ENCODE assay signal across 17 cellular contexts in the genomic region with DNA sequence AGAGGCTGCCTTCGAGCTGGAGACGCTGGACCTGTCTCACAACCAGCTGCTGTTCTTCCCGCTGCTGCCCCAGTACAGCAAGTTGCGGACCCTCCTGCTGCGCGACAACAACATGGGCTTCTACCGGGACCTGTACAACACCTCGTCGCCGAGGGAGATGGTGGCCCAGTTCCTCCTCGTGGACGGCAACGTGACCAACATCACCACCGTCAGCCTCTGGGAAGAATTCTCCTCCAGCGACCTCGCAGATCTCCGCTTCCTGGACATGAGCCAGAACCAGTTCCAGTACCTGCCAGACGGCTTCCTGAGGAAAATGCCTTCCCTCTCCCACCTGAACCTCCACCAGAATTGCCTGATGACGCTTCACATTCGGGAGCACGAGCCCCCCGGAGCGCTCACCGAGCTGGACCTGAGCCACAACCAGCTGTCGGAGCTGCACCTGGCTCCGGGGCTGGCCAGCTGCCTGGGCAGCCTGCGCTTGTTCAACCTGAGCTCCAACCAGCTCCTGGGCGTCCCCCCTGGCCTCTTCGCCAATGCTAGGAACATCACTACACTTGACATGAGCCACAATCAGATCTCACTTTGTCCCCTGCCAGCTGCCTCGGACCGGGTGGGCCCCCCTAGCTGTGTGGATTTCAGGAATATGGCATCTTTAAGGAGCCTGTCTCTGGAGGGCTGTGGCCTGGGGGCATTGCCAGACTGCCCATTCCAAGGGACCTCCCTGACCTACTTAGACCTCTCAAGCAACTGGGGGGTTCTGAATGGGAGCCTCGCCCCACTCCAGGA. TPM values are rescaled to one million over a fixed set of nuclear protein-coding genes. Genes with fewer than 3 reads are reported as not detected.
A peak's percentile ranks its signal among the peaks of the same experiment; 100 is the strongest.
DNase-seq lines count a peak whose midpoint lies in the region.
"Had no signal": no experiment of that assay in that cellular context is flagged by ENCODE, and none has a peak within 500 bp of the region (broad histone marks: within the 10 kb centered on the region; RNA-seq: fewer than 3 reads in every experiment).

No MANE protein-coding gene starts in this region.

- WGBS in trophoblast cell (ENCODE audit: extremely low coverage, insufficient coverage, insufficient read length), result no CpG with 5 or more reads among the region's 32 CpGs

- no peaks in the 10 kb centered on the region for H3K27me3 ChIP-seq in H7 (ENCODE audit: control insufficient read depth, insufficient read depth, low read length)
- H3K27me3 ChIP-seq in trophoblast cell (ENCODE audit: insufficient read depth, low read length), result no peaks in the 10 kb centered on the region
- H3K27me3 ChIP-seq: BLaER1 had no signal

- H3K18ac ChIP-seq in trophoblast cell (ENCODE audit: low read length), result no peak overlapping the region

- no peak overlapping the region for H3K14ac ChIP-seq in trophoblast cell (ENCODE audit: low read length)

- no peak overlapping the region for H2AK5ac ChIP-seq in trophoblast cell (ENCODE audit: low read length)

- H4K12ac ChIP-seq in trophoblast cell (ENCODE audit: low read depth, low read length), result peak overlapping the region; percentile 6

- no peak overlapping the region for H2AFZ ChIP-seq in trophoblast cell (ENCODE audit: insufficient read depth, low read length, poor library complexity)

- no peak overlapping the region for H4K8ac ChIP-seq in trophoblast cell (ENCODE audit: low read depth, low read length)

- no peak overlapping the region for H2BK12ac ChIP-seq in trophoblast cell (ENCODE audit: low read length)

- DNase-seq in H7 (peak; percentile 33), NCI-H2029 treated with DMSO at 0.1 percent for 48 hours (lab: John Stamatoyannopoulos, UW) (peak; percentile 82), SHP77 (lab: John Stamatoyannopoulos, UW) (peak; percentile 14 to 60), trophoblast cell (no peak), CD1c-positive myeloid dendritic cell (ENCODE audit: extremely low spot score) (no peak), globus pallidus (ENCODE audit: low spot score) (no peak), LoVo (ENCODE audit: low spot score) (no peak)
- DNase-seq: activated CD4-positive, CD25-positive, alpha-beta regulatory T cell; activated gamma-delta T cell; H9; islet precursor cell; NCI-H526 treated with DMSO at 0.1 percent for 48 hours; nephron progenitor cell; retina; T-helper 17 cell had no signal

- H3K27ac ChIP-seq in trophoblast cell (ENCODE audit: low read depth, low read length), result no peak overlapping the region
- H3K27ac ChIP-seq: BLaER1 had no signal

- no peak overlapping the region for H3K4ac ChIP-seq in trophoblast cell (ENCODE audit: low read depth, low read length)

- no peak overlapping the region for H2BK120ac ChIP-seq in trophoblast cell (ENCODE audit: insufficient read depth, low read length, poor library complexity)

- H2BK5ac ChIP-seq in trophoblast cell (ENCODE audit: low read depth, low read length, poor library complexity), result no peak overlapping the region

- no peak overlapping the region for H4K91ac ChIP-seq in trophoblast cell (ENCODE audit: low read depth, low read length)

- peaks cover 1% of the 10 kb centered on the region for H3K36me3 ChIP-seq in H7 (replicated peaks; ENCODE audit: control insufficient read depth, insufficient read depth, low read length)
- H3K36me3 ChIP-seq in trophoblast cell (ENCODE audit: control insufficient read depth in 1 of 2, insufficient read depth in 2 of 2, low read length in 2 of 2), result no peaks in the 10 kb centered on the region

- peaks cover 0 to 6% of the 10 kb centered on the region in 2 experiments for H3K4me1 ChIP-seq in trophoblast cell (ENCODE audit: control insufficient read depth in 1 of 2, insufficient read depth in 2 of 2, low read length in 2 of 2)

- no peak overlapping the region for H3K4me3 ChIP-seq in H7 (ENCODE audit: insufficient read depth, low read depth, low read length)
- H3K4me3 ChIP-seq in trophoblast cell (ENCODE audit: low read depth, low read length), result no peak overlapping the region
- H3K4me3 ChIP-seq: BLaER1 had no signal

- no peak overlapping the region for H3K23ac ChIP-seq in trophoblast cell (ENCODE audit: low read length)

- H3K79me2 ChIP-seq in trophoblast cell (ENCODE audit: control insufficient read depth, insufficient read depth, low read length, poor library complexity), result no peaks in the 10 kb centered on the region

- H3K9ac ChIP-seq in trophoblast cell (ENCODE audit: low read length), result no peak overlapping the region
- H3K9ac ChIP-seq: BLaER1 had no signal

- H3K79me1 ChIP-seq in trophoblast cell (ENCODE audit: low read length), result no peaks in the 10 kb centered on the region

- no peaks in the 10 kb centered on the region for H3K9me3 ChIP-seq in trophoblast cell (ENCODE audit: insufficient read depth, low read depth, low read length)
- H3K9me3 ChIP-seq: BLaER1 had no signal

- no peak overlapping the region for H3K4me2 ChIP-seq in trophoblast cell (ENCODE audit: low read length)
- H3K4me2 ChIP-seq: BLaER1 had no signal

RNA-seq across cellular contexts. Expression of gene NRROS, which starts 21.1 kb away (rescaled TPM):
- 5.3 and 5.7 TPM in 2 replicates for total RNA-seq in H7 (2014; rRNA removed; shearing (Covaris generic))
- polyA plus RNA-seq in trophoblast cell (2013), result 0.01 TPM in 1 of 2 replicates, not detected in the other
- total RNA-seq: astrocyte had no signal

RNA-seq across cellular contexts. Expression of gene CEP19, which starts 51.5 kb away (rescaled TPM):
- total RNA-seq in H7 (2014; rRNA removed; shearing (Covaris generic)), result 1.8 and 3.7 TPM in 2 replicates
- polyA plus RNA-seq in trophoblast cell (2013), result 1.7 and 2.1 TPM in 2 replicates

RNA-seq across cellular contexts. Expression of gene PIGX, which starts 51.6 kb away (rescaled TPM):
- 18.0 and 25.9 TPM in 2 replicates for total RNA-seq in H7 (2014; rRNA removed; shearing (Covaris generic))
- 13.0 and 14.8 TPM in 2 replicates for polyA plus RNA-seq in trophoblast cell (2013)

Comparison
In these comparisons a context has a peak if more than half of its experiments do, and no peak if none do; other contexts are left out.
1. DNase-seq: peak in H7 (single experiment), NCI-H2029 treated with DMSO at 0.1 percent for 48 hours (single experiment) and SHP77 (2 of 2); none in trophoblast cell (0 of 2), CD1c-positive myeloid dendritic cell (single experiment), globus pallidus (single experiment) and LoVo (single experiment).